8 cellular contexts compared by ENCODE assay signal in genomic region chr1:100265562-100265930, GRCh38. TPM values are rescaled to one million over a fixed set of nuclear protein-coding genes. Genes with fewer than 3 reads are reported as not detected.
DNase-seq lines count a peak whose midpoint lies in the region; ATAC-seq and TF ChIP-seq lines count a peak whose summit lies in the region.

No MANE protein-coding gene starts in this region.

- H3K36me3 ChIP-seq in H7 (replicated peaks; ENCODE audit: control insufficient read depth, insufficient read depth, low read length) = peaks cover 8% of the 10 kb centered on the region
- peaks cover 4% of the 10 kb centered on the region; the same call in 1 of the 2 replicates for H3K36me3 ChIP-seq in Loucy (ENCODE audit: insufficient read depth, low read length)
- peaks cover 30% of the 10 kb centered on the region for H3K36me3 ChIP-seq in iPS-20b (ENCODE audit: insufficient read depth, low read depth, low read length)

- H3K9me3 Mint-ChIP-seq in stimulated activated effector memory CD8-positive, alpha-beta T cell treated with anti-CD3 and anti-CD28 coated beads, Interleukin-12 subunit alpha, Interleukin-12 subunit beta, amount 100 ng/mL, for 72 hours = no peaks in the 10 kb centered on the region

- H3F3A ChIP-seq in Loucy (ENCODE audit: low read depth) = no peaks in the 10 kb centered on the region

- H3K4me1 ChIP-seq in Loucy (ENCODE audit: insufficient read depth, low read length, poor library complexity, severe bottlenecking) (peaks cover 30% of the 10 kb centered on the region), iPS-20b (ENCODE audit: insufficient read depth, low read length) (0 out of 2 replicates have a peak, but pooled peaks cover 7% of the 10 kb centered on the region)

- H3K4me3 Mint-ChIP-seq in stimulated activated effector memory CD8-positive, alpha-beta T cell treated with anti-CD3 and anti-CD28 coated beads, Interleukin-12 subunit alpha, Interleukin-12 subunit beta, amount 100 ng/mL, for 72 hours = peak overlapping the region; percentile 99

- H3K36me3 Mint-ChIP-seq in stimulated activated effector memory CD8-positive, alpha-beta T cell treated with anti-CD3 and anti-CD28 coated beads, Interleukin-12 subunit alpha, Interleukin-12 subunit beta, amount 100 ng/mL, for 72 hours = peaks cover 50% of the 10 kb centered on the region

- H3K4me2 ChIP-seq in Loucy (ENCODE audit: low read depth, low read length, poor library complexity, severe bottlenecking) = peak overlapping the region; percentile 94

- H3K9ac ChIP-seq in Loucy (ENCODE audit: low read depth, low read length, poor library complexity, severe bottlenecking) (peak overlapping the region; percentile 99), iPS-20b (ENCODE audit: low read depth, low read length) (peak overlapping the region; percentile 95; the same call in 1 of the 2 replicates)

- peaks cover 49% of the 10 kb centered on the region for H3K79me2 ChIP-seq in Loucy (ENCODE audit: insufficient read depth, low read length)

- DNase-seq in SIG-M5 treated with dmso at 0.1 percent for 504 hours (lab: John Stamatoyannopoulos, UW; ENCODE audit: unreplicated experiment) (peak; percentile 43), SIG-M5 (lab: John Stamatoyannopoulos, UW) (no peak), H7 (no peak), astrocyte of the cerebellum (ENCODE audit: low read depth) (no peak)
- no peak for DNase-seq in stimulated activated effector memory CD8-positive, alpha-beta T cell treated with anti-CD3 and anti-CD28 coated beads, Interleukin-12 subunit alpha, Interleukin-12 subunit beta, amount 100 ng/mL, for 72 hours (ENCODE audit: low spot score in 2 of 2)
- no peak for DNase-seq in stimulated activated CD4-positive, alpha-beta T cell treated with anti-CD3 and anti-CD28 coated beads, Interleukin-15, amount 100 ng/mL, for 24 hours

- H4K20me1 ChIP-seq in Loucy (ENCODE audit: insufficient read depth, low read length, poor library complexity, severe bottlenecking) = peaks cover 31% of the 10 kb centered on the region

- H3K27ac Mint-ChIP-seq in stimulated activated effector memory CD8-positive, alpha-beta T cell treated with anti-CD3 and anti-CD28 coated beads, Interleukin-12 subunit alpha, Interleukin-12 subunit beta, amount 100 ng/mL, for 72 hours = peak overlapping the region; percentile 100

- H3K4me1 Mint-ChIP-seq in stimulated activated effector memory CD8-positive, alpha-beta T cell treated with anti-CD3 and anti-CD28 coated beads, Interleukin-12 subunit alpha, Interleukin-12 subunit beta, amount 100 ng/mL, for 72 hours = peaks cover 50% of the 10 kb centered on the region

- H2AFZ ChIP-seq in Loucy (ENCODE audit: low read length) = peak overlapping the region; percentile 98

- H3K27me3 ChIP-seq in H7 (ENCODE audit: control insufficient read depth, insufficient read depth, low read length) = no peaks in the 10 kb centered on the region; the same call in 1 of the 2 replicates
- H3K27me3 ChIP-seq in Loucy (ENCODE audit: insufficient read depth, low read length, poor library complexity, severe bottlenecking) = no peaks in the 10 kb centered on the region
- H3K27me3 ChIP-seq in iPS-20b (ENCODE audit: insufficient read depth, low read length) = no peaks in the 10 kb centered on the region

- no peaks in the 10 kb centered on the region for H3K9me3 ChIP-seq in Loucy (ENCODE audit: insufficient read depth, low read depth, low read length)
- H3K9me3 ChIP-seq in iPS-20b (ENCODE audit: insufficient read depth, low read depth, low read length) = no peaks in the 10 kb centered on the region; the same call in 1 of the 2 replicates

- no peak for TF ChIP-seq CTCF in Loucy (conservative IDR thresholded peaks at IDR 0.05; ENCODE audit: low read length)
- TF ChIP-seq CTCF in astrocyte of the cerebellum (IDR thresholded peaks at IDR 0.05; ENCODE audit: low read depth, low read length, missing control alignments) = no peak

- H3K4me3 ChIP-seq in H7 (ENCODE audit: insufficient read depth, low read depth, low read length) (peak overlapping the region; percentile 99), Loucy (ENCODE audit: low read length, poor library complexity, severe bottlenecking) (peak overlapping the region; percentile 85), astrocyte of the cerebellum (ENCODE audit: low read depth, low read length) (peak overlapping the region; percentile 94), iPS-20b (ENCODE audit: low read length) (peak overlapping the region; percentile 79)

- H3K27ac ChIP-seq in iPS-20b (ENCODE audit: low read length) = no peak overlapping the region

- peak; percentile 61 for ATAC-seq in stimulated activated effector memory CD8-positive, alpha-beta T cell treated with anti-CD3 and anti-CD28 coated beads, Interleukin-12 subunit alpha, Interleukin-12 subunit beta, amount 100 ng/mL, for 72 hours

- in situ Hi-C loops in astrocyte of the cerebellum (cut with HindIII; ENCODE audit: low sequenced_read_pairs) = no loop called here

- H3K9me2 ChIP-seq in Loucy (replicated peaks; ENCODE audit: low read depth, low read length) = no peaks in the 10 kb centered on the region

RNA-seq across cellular contexts. Expression of gene RTCA, which starts 0.5 kb away (rescaled TPM):
- 44.2 and 52.8 TPM in 2 replicates for total RNA-seq in H7 (2014; rRNA removed; shearing (Covaris generic))

RNA-seq across cellular contexts. Expression of gene DBT, which starts 15.9 kb away (rescaled TPM):
- total RNA-seq in H7 (2014; rRNA removed; shearing (Covaris generic)) = 10.6 and 13.0 TPM in 2 replicates
